Comparison of ENCODE assay signal across 23 cellular contexts in the genomic region with DNA sequence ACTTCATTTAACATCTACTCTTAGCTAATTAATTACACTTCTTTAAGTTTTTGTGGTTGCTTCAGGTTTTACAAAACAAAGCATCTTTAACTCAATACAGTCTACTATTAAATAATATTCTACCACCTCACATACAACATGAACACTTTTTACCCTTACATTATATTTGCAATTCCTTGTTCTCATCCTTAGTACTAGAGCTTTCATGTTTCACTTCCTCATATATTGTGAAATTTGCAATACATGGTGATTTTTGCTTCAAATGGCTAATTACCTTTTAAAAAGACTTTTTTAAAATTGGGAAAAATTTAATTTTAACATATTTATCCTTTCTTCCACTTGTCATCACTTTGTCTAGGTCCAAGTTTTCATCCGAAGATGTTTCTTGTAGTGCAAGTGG. TPM values are rescaled to one million over a fixed set of nuclear protein-coding genes. Genes with fewer than 3 reads are reported as not detected.
A peak's percentile ranks its signal among the peaks of the same experiment; 100 is the strongest.
DNase-seq lines count a peak whose midpoint lies in the region; ATAC-seq and TF ChIP-seq lines count a peak whose summit lies in the region.
"Had no signal": no experiment of that assay in that cellular context is flagged by ENCODE, and none has a peak within 500 bp of the region (broad histone marks: within the 10 kb centered on the region; RNA-seq: fewer than 3 reads in every experiment).

No MANE protein-coding gene starts in this region.

- CTCF ChIA-PET in OCI-LY7 (lab: Charles Lee; ENCODE audit: unreplicated experiment): no interaction called here

- ATAC-seq in stimulated activated memory B cell treated with anti-CD40 and anti-IgM and Interleukin-4, amounts not matched to agents 10 μg/mL and 1 μg/mL and 100 μg/mL, for 72 hours: no peak

- POLR2A ChIA-PET in OCI-LY7 (lab: Charles Lee): interaction anchor here (0.7 to 1.2 kb wide), 2 partner anchors 173 to 212 kb away, joined by 3 read pairs; no protein-coding TSS in a partner anchor

- peaks cover 15% of the 10 kb centered on the region for H3K4me1 ChIP-seq in OCI-LY7 (ENCODE audit: insufficient read depth, low read length, poor library complexity, severe bottlenecking)
- H3K4me1 ChIP-seq in osteoblast (ENCODE audit: insufficient read depth, low read length): no peaks in the 10 kb centered on the region

- H3K4me2 ChIP-seq in OCI-LY7 (ENCODE audit: low read length) (no peak overlapping the region), osteoblast (ENCODE audit: insufficient read depth, low read length) (no peak overlapping the region)

- H3K4me3 ChIP-seq in NB4 (ENCODE audit: low read depth, low read length): no peak overlapping the region
- H3K4me3 ChIP-seq in OCI-LY7 (ENCODE audit: low read depth, low read length, poor library complexity, severe bottlenecking): no peak overlapping the region
- H3K4me3 ChIP-seq in osteoblast (ENCODE audit: insufficient read depth, low read length): no peak overlapping the region
- H3K4me3 ChIP-seq: SJSA1 had no signal

- no peaks in the 10 kb centered on the region; the same call in 1 of the 2 replicates for H4K20me1 ChIP-seq in OCI-LY7 (ENCODE audit: insufficient read depth, low read length)
- peaks cover 73% of the 10 kb centered on the region for H4K20me1 ChIP-seq in osteoblast (ENCODE audit: insufficient read depth, low read length)

- no TSS peak for BruUV-seq in OCI-LY7 (replicated peaks; lab: Mats Ljungman, UMichigan)

- H3K9me3 Mint-ChIP-seq in stimulated activated memory B cell treated with anti-CD40 and anti-IgM and Interleukin-4, amounts not matched to agents 10 μg/mL and 1 μg/mL and 100 μg/mL, for 72 hours: no peaks in the 10 kb centered on the region
- H3K9me3 Mint-ChIP-seq: CD8-positive, alpha-beta memory T cell; IgD-negative memory B cell had no signal

- no peaks in the 10 kb centered on the region for H3K27me3 ChIP-seq in osteoblast (ENCODE audit: insufficient read depth, low read length)
- H3K27me3 ChIP-seq: SJSA1 had no signal

- H3K4me3 Mint-ChIP-seq in stimulated activated memory B cell treated with anti-CD40 and anti-IgM and Interleukin-4, amounts not matched to agents 10 μg/mL and 1 μg/mL and 100 μg/mL, for 72 hours: no peak overlapping the region
- H3K4me3 Mint-ChIP-seq: CD8-positive, alpha-beta memory T cell had no signal

- intact Hi-C loops in OCI-LY7 (cut with micrococcal nuclease; ENCODE audit: unreplicated experiment): no loop called here

- DNase-seq in SIG-M5 treated with dmso at 0.1 percent for 504 hours (lab: John Stamatoyannopoulos, UW; ENCODE audit: unreplicated experiment) (peak; percentile 55), SIG-M5 (lab: John Stamatoyannopoulos, UW) (no peak), NB4 (ENCODE audit: low read depth) (peak; percentile 16), OCI-LY7 (ENCODE audit: low spot score) (peak; percentile 5), osteoblast (ENCODE audit: insufficient read length, low spot score, missing footprints) (peak; percentile 56), RPMI8226 (no peak), NCI-H2196 (lab: John Stamatoyannopoulos, UW; ENCODE audit: unreplicated experiment) (no peak)
- DNase-seq: C1 segment of cervical spinal cord; Calu3; CD8-positive, alpha-beta memory T cell; DMS153; NCI-H1092 treated with DMSO at 0.1 percent for 48 hours; NCI-H146; NCI-H2029; NCI-H345; NCI-H524; NCI-H774; NK-92 treated with Interleukin-12 subunit alpha and Interleukin-12 subunit beta, amount 100 ng/mL, for 24 hours; SW 1271 had no signal

- H3K36me3 ChIP-seq in OCI-LY7 (ENCODE audit: insufficient read depth, low read length): peaks cover 16% of the 10 kb centered on the region
- no peaks in the 10 kb centered on the region for H3K36me3 ChIP-seq in osteoblast (ENCODE audit: insufficient read depth, low read length)
- H3K36me3 ChIP-seq: SJSA1 had no signal

- H3K27ac ChIP-seq in OCI-LY7 (ENCODE audit: low read depth, low read length, poor library complexity, severe bottlenecking): no peak overlapping the region
- H3K27ac ChIP-seq in osteoblast (ENCODE audit: low read depth, low read length): no peak overlapping the region
- H3K27ac ChIP-seq: 22Rv1, SJSA1 had no signal

- no peak overlapping the region for H3K27ac Mint-ChIP-seq in stimulated activated memory B cell treated with anti-CD40 and anti-IgM and Interleukin-4, amounts not matched to agents 10 μg/mL and 1 μg/mL and 100 μg/mL, for 72 hours
- H3K27ac Mint-ChIP-seq: CD8-positive, alpha-beta memory T cell; IgD-negative memory B cell had no signal

- H3K4me1 Mint-ChIP-seq in stimulated activated memory B cell treated with anti-CD40 and anti-IgM and Interleukin-4, amounts not matched to agents 10 μg/mL and 1 μg/mL and 100 μg/mL, for 72 hours: peaks cover 53% of the 10 kb centered on the region

- no peak for TF ChIP-seq POLR2A in NB4 (IDR thresholded peaks at IDR 0.05; ENCODE audit: extremely low read depth, insufficient read length)

- H3K9me2 ChIP-seq in OCI-LY7 (ENCODE audit: insufficient read depth, low read length): no peaks in the 10 kb centered on the region

- TF ChIP-seq CTCF in NB4 (IDR thresholded peaks at IDR 0.05; ENCODE audit: low read depth, low read length): no peak
- TF ChIP-seq CTCF in OCI-LY7 (conservative IDR thresholded peaks at IDR 0.05; ENCODE audit: low read length): no peak
- no peak for TF ChIP-seq CTCF in osteoblast (IDR thresholded peaks at IDR 0.05; ENCODE audit: extremely low read depth, low read depth, low read length)

- H3K79me2 ChIP-seq in OCI-LY7 (ENCODE audit: insufficient read depth, low read depth, low read length) (peaks cover 72% of the 10 kb centered on the region), osteoblast (ENCODE audit: insufficient read depth, low read length) (peaks cover 88% of the 10 kb centered on the region)

- H2AFZ ChIP-seq in OCI-LY7 (ENCODE audit: low read length): no peak overlapping the region
- H2AFZ ChIP-seq in osteoblast (ENCODE audit: low read length): no peak overlapping the region

- H3K36me3 Mint-ChIP-seq in stimulated activated memory B cell treated with anti-CD40 and anti-IgM and Interleukin-4, amounts not matched to agents 10 μg/mL and 1 μg/mL and 100 μg/mL, for 72 hours: peaks cover under 1% of the 10 kb centered on the region

- no peaks in the 10 kb centered on the region for H3K27me3 Mint-ChIP-seq in stimulated activated memory B cell treated with anti-CD40 and anti-IgM and Interleukin-4, amounts not matched to agents 10 μg/mL and 1 μg/mL and 100 μg/mL, for 72 hours
- H3K27me3 Mint-ChIP-seq: CD8-positive, alpha-beta memory T cell; IgD-negative memory B cell had no signal

- H3K9me3 ChIP-seq in OCI-LY7 (ENCODE audit: low read length) (no peaks in the 10 kb centered on the region), osteoblast (ENCODE audit: low read depth, low read length) (no peaks in the 10 kb centered on the region)
- H3K9me3 ChIP-seq: SJSA1 had no signal

RNA-seq across cellular contexts. Expression of gene RSF1, which starts 37.5 kb away (rescaled TPM):
- 33.5 and 56.9 TPM in 2 replicates for total RNA-seq in OCI-LY7 (2014; rRNA removed; shearing (Covaris generic))
- total RNA-seq in OCI-LY7 (2022) (75.6 and 78.8 TPM in 2 replicates), osteoblast (36.9 and 41.8 TPM in 2 replicates)

RNA-seq across cellular contexts. Expression of gene AAMDC, which starts 37.9 kb away (rescaled TPM):
- total RNA-seq in OCI-LY7 (2014; rRNA removed; shearing (Covaris generic)): 11.0 and 16.2 TPM in 2 replicates
- total RNA-seq in OCI-LY7 (2022) (13.3 and 17.1 TPM in 2 replicates), osteoblast (14.8 and 15.6 TPM in 2 replicates)

Comparison
In these comparisons a context has a peak if more than half of its experiments do, and no peak if none do; other contexts are left out.
1. DNase-seq: peak in SIG-M5 treated with dmso at 0.1 percent for 504 hours (single experiment), NB4 (single experiment), OCI-LY7 (single experiment) and osteoblast (single experiment); none in SIG-M5 (single experiment), RPMI8226 (single experiment) and NCI-H2196 (single experiment).